In genomic region chr10:73867126-73867807, GRCh38 we compare ENCODE assay signal across 1 cellular context.
TF ChIP-seq lines count a peak whose summit lies in the region.

No MANE protein-coding gene starts in this region.

TF ChIP-seq in HepG2, 621 proteins besides CTCF, POLR2A, EP300 and RAD21:
- TF ChIP-seq CENPX (CRISPR knock-in tag; IDR thresholded peaks at IDR 0.05), result no peak
- no peak for TF ChIP-seq KDM5B (CRISPR knock-in tag; IDR thresholded peaks at IDR 0.05; ENCODE audit: borderline replicate concordance)
- no peak for TF ChIP-seq HMGXB4 (CRISPR knock-in tag; IDR thresholded peaks at IDR 0.05; ENCODE audit: borderline replicate concordance in 1 of 2, low read depth in 1 of 2)
- no peak for TF ChIP-seq EHMT2 (IDR thresholded peaks at IDR 0.05; ENCODE audit: borderline replicate concordance, low read depth, low read length)
- TF ChIP-seq NR2C2 (CRISPR knock-in tag; IDR thresholded peaks at IDR 0.05; ENCODE audit: borderline replicate concordance), result no peak
- TF ChIP-seq KDM4B (CRISPR knock-in tag; IDR thresholded peaks at IDR 0.05), result no peak
- TF ChIP-seq NPAS2 (CRISPR knock-in tag; IDR thresholded peaks at IDR 0.05; ENCODE audit: borderline replicate concordance), result no peak
- TF ChIP-seq ZNF274 (CRISPR knock-in tag; IDR thresholded peaks at IDR 0.05), result no peak
- no peak for TF ChIP-seq ZNF776 (CRISPR knock-in tag; IDR thresholded peaks at IDR 0.05)
- TF ChIP-seq FOXM1 (CRISPR knock-in tag; IDR thresholded peaks at IDR 0.05), result no peak
- no peak for TF ChIP-seq AHR (CRISPR knock-in tag; IDR thresholded peaks at IDR 0.05)
- no peak for TF ChIP-seq NR1H2 (CRISPR knock-in tag; IDR thresholded peaks at IDR 0.05; ENCODE audit: borderline replicate concordance, low read depth)
- TF ChIP-seq POLR2AphosphoS5 (IDR thresholded peaks at IDR 0.05; ENCODE audit: low read depth, low read length), result no peak
- no peak for TF ChIP-seq ZBTB42 (CRISPR knock-in tag; IDR thresholded peaks at IDR 0.05)
- no peak for TF ChIP-seq POGK (CRISPR knock-in tag; conservative IDR thresholded peaks at IDR 0.05)
- TF ChIP-seq, protein P1, sequence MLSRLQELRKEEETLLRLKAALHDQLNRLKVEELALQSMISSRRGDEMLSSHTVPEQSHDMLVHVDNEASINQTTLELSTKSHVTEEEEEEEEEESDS (CRISPR knock-in tag; IDR thresholded peaks at IDR 0.05; ENCODE audit: borderline replicate concordance), result no peak
- TF ChIP-seq, protein P2, sequence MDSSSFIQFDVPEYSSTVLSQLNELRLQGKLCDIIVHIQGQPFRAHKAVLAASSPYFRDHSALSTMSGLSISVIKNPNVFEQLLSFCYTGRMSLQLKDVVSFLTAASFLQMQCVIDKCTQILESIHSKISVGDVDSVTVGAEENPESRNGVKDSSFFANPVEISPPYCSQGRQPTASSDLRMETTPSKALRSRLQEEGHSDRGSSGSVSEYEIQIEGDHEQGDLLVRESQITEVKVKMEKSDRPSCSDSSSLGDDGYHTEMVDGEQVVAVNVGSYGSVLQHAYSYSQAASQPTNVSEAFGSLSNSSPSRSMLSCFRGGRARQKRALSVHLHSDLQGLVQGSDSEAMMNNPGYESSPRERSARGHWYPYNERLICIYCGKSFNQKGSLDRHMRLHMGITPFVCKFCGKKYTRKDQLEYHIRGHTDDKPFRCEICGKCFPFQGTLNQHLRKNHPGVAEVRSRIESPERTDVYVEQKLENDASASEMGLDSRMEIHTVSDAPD (CRISPR knock-in tag; IDR thresholded peaks at IDR 0.05), result no peak
